Comparison of ENCODE assay signal across 25 cellular contexts in the genomic region with DNA sequence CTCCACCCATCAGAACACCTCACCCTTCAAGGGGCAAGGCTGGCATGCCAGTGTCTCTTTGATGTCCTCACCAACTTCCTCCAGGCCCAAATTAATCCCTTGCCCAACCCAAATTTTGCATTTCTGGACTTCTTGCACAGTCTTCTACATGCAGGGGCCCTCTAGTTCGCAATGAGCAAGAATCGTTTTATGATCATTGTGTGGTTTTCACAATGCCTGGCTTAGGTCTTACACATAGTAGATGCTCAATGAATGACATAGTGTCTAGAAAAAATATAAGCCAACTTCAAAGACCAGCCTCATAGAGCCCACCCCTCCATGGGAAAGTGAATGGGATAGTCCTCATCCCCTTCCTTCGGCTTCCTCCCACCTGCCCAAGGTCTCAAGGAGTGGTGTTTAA. TPM values are rescaled to one million over a fixed set of nuclear protein-coding genes. Genes with fewer than 3 reads are reported as not detected.
"Had no signal": no experiment of that assay in that cellular context is flagged by ENCODE, and none has a peak within 500 bp of the region (broad histone marks: within the 10 kb centered on the region; RNA-seq: fewer than 3 reads in every experiment).

No MANE protein-coding gene starts in this region.

- DNase-seq: KBM-7, MV-4-11, NCI-H1048, NCI-H1105, NCI-H1417, NCI-H1436 treated with DMSO at 0.1 percent for 48 hours, NCI-H1694, NCI-H187 treated with DMSO at 0.1 percent for 48 hours, NCI-H2029 treated with DMSO at 0.1 percent for 48 hours, NCI-H2107, NCI-H2227 treated with DMSO at 0.1 percent for 48 hours, NCI-H524, NCI-H526 treated with DMSO at 0.1 percent for 48 hours, NCI-H748 treated with DMSO at 0.1 percent for 48 hours, OCI-M1, PC-9, Peyer's patch, SHP77 treated with DMSO at 0.1 percent for 48 hours had no signal

- ATAC-seq: HepG2, Right ventricle myocardium inferior had no signal

RNA-seq across cellular contexts. Expression of a gene that starts 9.8 kb away (rescaled TPM):
- total RNA-seq: HepG2, MCF 10A, Peyer's patch had no signal

RNA-seq across cellular contexts. Expression of a gene that starts 28.9 kb away (rescaled TPM):
- total RNA-seq: HepG2, HT1080, LHCN-M2, MCF 10A, NCI-H460, PC-9, Peyer's patch, RPMI7951 had no signal
